20 cellular contexts compared by ENCODE assay signal in genomic region chr12:68564166-68564565, GRCh38.
"Had no signal": no experiment of that assay in that cellular context is flagged by ENCODE, and none has a peak within 500 bp of the region (broad histone marks: within the 10 kb centered on the region; RNA-seq: fewer than 3 reads in every experiment).

No MANE protein-coding gene starts in this region.

- H3K9me3 Mint-ChIP-seq: activated naive CD4-positive, alpha-beta T cell treated with anti-CD3 and anti-CD28 coated beads, Interleukin-2, amount 10 ng/mL, durations not matched to agents 7 days and 5 days; T-helper 2 cell treated with Interferon-gamma antibody and Interleukin-4, amounts not matched to agents 5 μg/mL and 100 μg/mL, for 36 hours had no signal

- H3K9me3 ChIP-seq: left lung, right atrium auricular region, suprapubic skin had no signal

- H3K27me3 ChIP-seq: brain microvascular endothelial cell, foreskin keratinocyte, left lung, right atrium auricular region, suprapubic skin had no signal

- H3K4me3 Mint-ChIP-seq: activated naive CD4-positive, alpha-beta T cell treated with anti-CD3 and anti-CD28 coated beads, Interleukin-2, amount 10 ng/mL, durations not matched to agents 7 days and 5 days; nephron; T-helper 2 cell treated with Interferon-gamma antibody and Interleukin-4, amounts not matched to agents 5 μg/mL and 100 μg/mL, for 36 hours had no signal

- H3K36me3 Mint-ChIP-seq: activated naive CD4-positive, alpha-beta T cell treated with anti-CD3 and anti-CD28 coated beads, Interleukin-2, amount 10 ng/mL, durations not matched to agents 7 days and 5 days had no signal

- DNase-seq: activated CD4-positive, alpha-beta T cell treated with anti-CD3 and anti-CD28 coated beads, Interleukin-2, amount 50 U/mL, for 4 hours; activated naive CD4-positive, alpha-beta T cell treated with anti-CD3 and anti-CD28 coated beads, Interleukin-2, amount 10 ng/mL, durations not matched to agents 7 days and 5 days; brain microvascular endothelial cell; cerebellar nuclear complex; effector memory CD4-positive, alpha-beta T cell; foreskin keratinocyte; glutamatergic neuron; hypothalamus; kidney; left lung; mammary epithelial cell; occipital lobe; stimulated activated CD4-positive, alpha-beta T cell treated with anti-CD3 and anti-CD28 coated beads, Interleukin-4, amount 100 ng/mL, for 1 hour; stimulated activated naive CD4-positive, alpha-beta T cell treated with Interleukin-2 at 50 U/mL for 16 hours; trophoblast cell had no signal

- ATAC-seq: foreskin keratinocyte, left lung had no signal

- H3K27me3 Mint-ChIP-seq: activated naive CD4-positive, alpha-beta T cell treated with anti-CD3 and anti-CD28 coated beads, Interleukin-2, amount 10 ng/mL, durations not matched to agents 7 days and 5 days; progenitor cell of endocrine pancreas had no signal

- H3K4me3 ChIP-seq: left lung, right atrium auricular region, suprapubic skin had no signal

- H3K27ac Mint-ChIP-seq: activated naive CD4-positive, alpha-beta T cell treated with anti-CD3 and anti-CD28 coated beads, Interleukin-2, amount 10 ng/mL, durations not matched to agents 7 days and 5 days; progenitor cell of endocrine pancreas; T-helper 2 cell treated with Interferon-gamma antibody and Interleukin-4, amounts not matched to agents 5 μg/mL and 100 μg/mL, for 36 hours had no signal

- H3K36me3 ChIP-seq: brain microvascular endothelial cell, left lung, right atrium auricular region, suprapubic skin had no signal

- H3K27ac ChIP-seq: brain microvascular endothelial cell, foreskin keratinocyte, left lung, right atrium auricular region, suprapubic skin had no signal
